In the genomic region with DNA sequence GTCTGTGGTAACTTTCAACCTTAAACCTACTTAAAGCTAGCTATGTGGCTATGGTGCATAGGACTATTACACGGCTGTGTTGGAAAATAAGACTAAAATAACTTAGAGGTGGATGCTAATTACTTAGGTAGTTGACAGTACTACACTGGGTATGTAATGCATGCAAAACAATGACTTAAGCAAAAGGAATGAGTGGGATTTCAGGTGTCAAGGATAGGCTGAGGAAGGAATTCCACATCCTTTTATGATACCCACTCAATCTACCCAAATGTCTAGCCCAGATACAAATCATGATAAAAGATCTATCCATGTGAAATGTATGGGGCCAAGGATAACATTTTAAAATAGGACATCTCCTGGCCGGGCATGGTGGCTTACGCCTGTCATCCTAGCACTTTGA, we compare ENCODE assay signal across 1 cellular context.
TF ChIP-seq lines count a peak whose summit lies in the region.

No MANE protein-coding gene starts in this region.

TF ChIP-seq in IMR-90, 13 proteins besides CTCF, POLR2A, EP300 and RAD21:
- TF ChIP-seq CEBPB (IDR thresholded peaks at IDR 0.05; ENCODE audit: low read depth, low read length) (no peak), BHLHE40 (IDR thresholded peaks at IDR 0.05; ENCODE audit: low read depth, low read length) (no peak), CHD1 (IDR thresholded peaks at IDR 0.05; ENCODE audit: low read depth, low read length) (no peak), RCOR1 (IDR thresholded peaks at IDR 0.05; ENCODE audit: insufficient replicate concordance, low read length) (no peak), MAZ (IDR thresholded peaks at IDR 0.05; ENCODE audit: borderline replicate concordance, low read depth, low read length) (no peak), NFE2L2 (IDR thresholded peaks at IDR 0.05; ENCODE audit: low read depth, low read length) (no peak), FOS (IDR thresholded peaks at IDR 0.05; ENCODE audit: low read depth, low read length) (no peak), RFX5 (IDR thresholded peaks at IDR 0.05; ENCODE audit: low read depth, low read length) (no peak), MAFK (IDR thresholded peaks at IDR 0.05; ENCODE audit: low read depth, low read length) (no peak), SMC3 (IDR thresholded peaks at IDR 0.05; ENCODE audit: low read depth, low read length) (no peak), MXI1 (IDR thresholded peaks at IDR 0.05; ENCODE audit: borderline replicate concordance, low read depth, low read length) (no peak)
- TF ChIP-seq, protein P1, sequence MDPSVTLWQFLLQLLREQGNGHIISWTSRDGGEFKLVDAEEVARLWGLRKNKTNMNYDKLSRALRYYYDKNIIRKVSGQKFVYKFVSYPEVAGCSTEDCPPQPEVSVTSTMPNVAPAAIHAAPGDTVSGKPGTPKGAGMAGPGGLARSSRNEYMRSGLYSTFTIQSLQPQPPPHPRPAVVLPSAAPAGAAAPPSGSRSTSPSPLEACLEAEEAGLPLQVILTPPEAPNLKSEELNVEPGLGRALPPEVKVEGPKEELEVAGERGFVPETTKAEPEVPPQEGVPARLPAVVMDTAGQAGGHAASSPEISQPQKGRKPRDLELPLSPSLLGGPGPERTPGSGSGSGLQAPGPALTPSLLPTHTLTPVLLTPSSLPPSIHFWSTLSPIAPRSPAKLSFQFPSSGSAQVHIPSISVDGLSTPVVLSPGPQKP (IDR thresholded peaks at IDR 0.05; ENCODE audit: borderline replicate concordance, low read depth, low read length), result no peak
- TF ChIP-seq, protein P2, sequence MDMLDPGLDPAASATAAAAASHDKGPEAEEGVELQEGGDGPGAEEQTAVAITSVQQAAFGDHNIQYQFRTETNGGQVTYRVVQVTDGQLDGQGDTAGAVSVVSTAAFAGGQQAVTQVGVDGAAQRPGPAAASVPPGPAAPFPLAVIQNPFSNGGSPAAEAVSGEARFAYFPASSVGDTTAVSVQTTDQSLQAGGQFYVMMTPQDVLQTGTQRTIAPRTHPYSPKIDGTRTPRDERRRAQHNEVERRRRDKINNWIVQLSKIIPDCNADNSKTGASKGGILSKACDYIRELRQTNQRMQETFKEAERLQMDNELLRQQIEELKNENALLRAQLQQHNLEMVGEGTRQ (IDR thresholded peaks at IDR 0.05; ENCODE audit: low read depth, low read length), result no peak
